In the genomic region with DNA sequence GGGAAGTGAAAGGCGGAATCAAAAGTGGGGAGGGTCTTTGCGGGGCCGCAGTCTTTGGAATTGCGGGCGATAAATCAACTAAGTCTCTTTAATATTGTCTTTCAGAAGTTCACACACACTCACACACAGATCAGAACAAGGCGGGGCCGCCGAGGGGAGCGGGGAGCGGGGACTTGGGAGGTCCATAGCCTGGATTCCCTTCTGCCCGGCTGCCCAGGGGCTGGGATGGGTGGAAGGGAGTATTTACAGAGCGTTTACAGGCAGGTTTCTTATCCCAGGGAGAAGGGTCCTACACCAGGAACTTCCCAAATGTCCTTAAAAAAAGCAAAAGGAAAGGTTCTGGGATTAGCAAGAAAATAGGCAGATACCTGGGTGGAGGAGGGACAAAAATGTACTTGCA, we compare ENCODE assay signal across 10 cellular contexts. TPM values are rescaled to one million over a fixed set of nuclear protein-coding genes. Genes with fewer than 3 reads are reported as not detected.
A peak's percentile ranks its signal among the peaks of the same experiment; 100 is the strongest.
DNase-seq lines count a peak whose midpoint lies in the region; ATAC-seq lines count a peak whose summit lies in the region.
"Had no signal": no experiment of that assay in that cellular context is flagged by ENCODE, and none has a peak within 500 bp of the region (broad histone marks: within the 10 kb centered on the region; RNA-seq: fewer than 3 reads in every experiment).

No MANE protein-coding gene starts in this region.

- H3K36me3 Mint-ChIP-seq in activated T-cell treated with anti-CD3 and anti-CD28 coated beads, Interleukin-2, amount 50 U/mL, for 24 hours (ENCODE audit: low read depth), result no peaks in the 10 kb centered on the region
- H3K36me3 Mint-ChIP-seq in activated naive CD8-positive, alpha-beta T cell treated with anti-CD3 and anti-CD28 coated beads for 36 hours, result peaks cover 4% of the 10 kb centered on the region
- peaks cover 5% of the 10 kb centered on the region for H3K36me3 Mint-ChIP-seq in stimulated activated memory B cell treated with anti-CD40 and anti-IgM and Interleukin-4, amounts not matched to agents 10 μg/mL and 1 μg/mL and 100 μg/mL, for 72 hours

- H3K4me1 Mint-ChIP-seq in activated T-cell treated with anti-CD3 and anti-CD28 coated beads, Interleukin-2, amount 50 U/mL, for 24 hours (ENCODE audit: low read depth), result peaks cover 42% of the 10 kb centered on the region
- H3K4me1 Mint-ChIP-seq in activated naive CD8-positive, alpha-beta T cell treated with anti-CD3 and anti-CD28 coated beads for 36 hours, result peaks cover 39% of the 10 kb centered on the region
- H3K4me1 Mint-ChIP-seq in stimulated activated memory B cell treated with anti-CD40 and anti-IgM and Interleukin-4, amounts not matched to agents 10 μg/mL and 1 μg/mL and 100 μg/mL, for 72 hours, result peaks cover 33% of the 10 kb centered on the region

- ATAC-seq in stimulated activated memory B cell treated with anti-CD40 and anti-IgM and Interleukin-4, amounts not matched to agents 10 μg/mL and 1 μg/mL and 100 μg/mL, for 72 hours, result no peak
- ATAC-seq in HG03280 (IDR thresholded peaks at IDR 0.05; ENCODE audit: unreplicated experiment), result no peak

- no peak for DNase-seq in activated T-cell treated with anti-CD3 and anti-CD28 coated beads, Interleukin-2, amount 50 U/mL, for 24 hours
- DNase-seq in activated T-cell treated with anti-CD3 and anti-CD28 coated beads for 4 hours, result no peak
- DNase-seq in activated naive CD8-positive, alpha-beta T cell treated with anti-CD3 and anti-CD28 coated beads for 36 hours, result no peak
- peak; percentile 54 for DNase-seq in islet precursor cell
- no peak for DNase-seq in amygdala (lab: John Stamatoyannopoulos, UW)
- DNase-seq in NCI-H1930 (lab: John Stamatoyannopoulos, UW), result no peak
- DNase-seq: WERI-Rb-1 had no signal

- no peak overlapping the region for H3K27ac Mint-ChIP-seq in activated T-cell treated with anti-CD3 and anti-CD28 coated beads, Interleukin-2, amount 50 U/mL, for 24 hours
- no peak overlapping the region for H3K27ac Mint-ChIP-seq in activated naive CD8-positive, alpha-beta T cell treated with anti-CD3 and anti-CD28 coated beads for 36 hours
- no peak overlapping the region for H3K27ac Mint-ChIP-seq in stimulated activated memory B cell treated with anti-CD40 and anti-IgM and Interleukin-4, amounts not matched to agents 10 μg/mL and 1 μg/mL and 100 μg/mL, for 72 hours

- H3K4me3 Mint-ChIP-seq in activated T-cell treated with anti-CD3 and anti-CD28 coated beads, Interleukin-2, amount 50 U/mL, for 24 hours, result peak overlapping the region; percentile 71
- peak overlapping the region; percentile 73 for H3K4me3 Mint-ChIP-seq in activated naive CD8-positive, alpha-beta T cell treated with anti-CD3 and anti-CD28 coated beads for 36 hours
- H3K4me3 Mint-ChIP-seq in stimulated activated memory B cell treated with anti-CD40 and anti-IgM and Interleukin-4, amounts not matched to agents 10 μg/mL and 1 μg/mL and 100 μg/mL, for 72 hours, result peak overlapping the region; percentile 59

- peaks cover 28% of the 10 kb centered on the region for H3K27me3 Mint-ChIP-seq in activated T-cell treated with anti-CD3 and anti-CD28 coated beads, Interleukin-2, amount 50 U/mL, for 24 hours
- H3K27me3 Mint-ChIP-seq in activated naive CD8-positive, alpha-beta T cell treated with anti-CD3 and anti-CD28 coated beads for 36 hours, result peaks cover 21% of the 10 kb centered on the region
- H3K27me3 Mint-ChIP-seq in stimulated activated memory B cell treated with anti-CD40 and anti-IgM and Interleukin-4, amounts not matched to agents 10 μg/mL and 1 μg/mL and 100 μg/mL, for 72 hours, result peaks cover 72% of the 10 kb centered on the region

- H3K9me3 Mint-ChIP-seq in activated T-cell treated with anti-CD3 and anti-CD28 coated beads, Interleukin-2, amount 50 U/mL, for 24 hours, result no peaks in the 10 kb centered on the region
- H3K9me3 Mint-ChIP-seq in activated naive CD8-positive, alpha-beta T cell treated with anti-CD3 and anti-CD28 coated beads for 36 hours, result no peaks in the 10 kb centered on the region
- H3K9me3 Mint-ChIP-seq in stimulated activated memory B cell treated with anti-CD40 and anti-IgM and Interleukin-4, amounts not matched to agents 10 μg/mL and 1 μg/mL and 100 μg/mL, for 72 hours, result no peaks in the 10 kb centered on the region

RNA-seq across cellular contexts. Expression of gene PRRT1, which starts 3.5 kb away (rescaled TPM):
- total RNA-seq in activated naive CD8-positive, alpha-beta T cell treated with anti-CD3 and anti-CD28 coated beads for 36 hours, result 1 to 10 TPM; 1.4 to 1.5 TPM
- total RNA-seq: Daoy had no signal

RNA-seq across cellular contexts. Expression of gene PPT2, which starts 5.7 kb away (rescaled TPM):
- total RNA-seq in activated naive CD8-positive, alpha-beta T cell treated with anti-CD3 and anti-CD28 coated beads for 36 hours, result 10 to 100 TPM; 19.5 to 24.4 TPM

RNA-seq across cellular contexts. Expression of gene EGFL8, which starts 16.1 kb away (rescaled TPM):
- 10 to 100 TPM; 12.8 to 14.0 TPM for total RNA-seq in activated naive CD8-positive, alpha-beta T cell treated with anti-CD3 and anti-CD28 coated beads for 36 hours

RNA-seq across cellular contexts. Expression of gene FKBPL, which starts 18.2 kb away (rescaled TPM):
- total RNA-seq in activated naive CD8-positive, alpha-beta T cell treated with anti-CD3 and anti-CD28 coated beads for 36 hours, result 1 to 10 TPM; 5.8 to 6.8 TPM

RNA-seq across cellular contexts. Expression of gene ATF6B, which starts 20.2 kb away (rescaled TPM):
- 10 to 100 TPM; 50.4 to 53.5 TPM for total RNA-seq in activated naive CD8-positive, alpha-beta T cell treated with anti-CD3 and anti-CD28 coated beads for 36 hours
